ENCODE assay signal across 16 cellular contexts in genomic region chr3:82058809-82059208, GRCh38.
A peak's percentile ranks its signal among the peaks of the same experiment; 100 is the strongest.
DNase-seq lines count a peak whose midpoint lies in the region; ATAC-seq, FAIRE-seq and TF ChIP-seq lines count a peak whose summit lies in the region.
"Had no signal": no experiment of that assay in that cellular context is flagged by ENCODE, and none has a peak within 500 bp of the region (broad histone marks: within the 10 kb centered on the region; RNA-seq: fewer than 3 reads in every experiment).

No MANE protein-coding gene starts in this region.

- H3K4me3 ChIP-seq in mammary epithelial cell (replicated peaks in 1 of 3; ENCODE audit: insufficient read depth in 1 of 3, low read depth in 2 of 3, low read length in 3 of 3) (no peak overlapping the region), LNCaP clone FGC (ENCODE audit: low read depth, low read length) (no peak overlapping the region), astrocyte (ENCODE audit: insufficient read depth, low read depth, low read length) (no peak overlapping the region), gastrocnemius medialis (peak overlapping the region in 1 of 4 donors; percentile 1), PC-9 (no peak overlapping the region)
- H3K4me3 ChIP-seq: BLaER1 had no signal

- H3K27me3 ChIP-seq in mammary epithelial cell (ENCODE audit: insufficient read depth, low read length) (no peaks in the 10 kb centered on the region), astrocyte (ENCODE audit: insufficient read depth, low read length) (no peaks in the 10 kb centered on the region), gastrocnemius medialis (no peaks in the 10 kb centered on the region), PC-9 (ENCODE audit: insufficient read depth, low read depth) (no peaks in the 10 kb centered on the region)
- H3K27me3 ChIP-seq: BLaER1 had no signal

- H3K36me3 ChIP-seq in mammary epithelial cell (ENCODE audit: insufficient read depth, low read length) = no peaks in the 10 kb centered on the region
- no peaks in the 10 kb centered on the region for H3K36me3 ChIP-seq in astrocyte (ENCODE audit: insufficient read depth, low read length)
- H3K36me3 ChIP-seq in gastrocnemius medialis = no peaks in the 10 kb centered on the region
- H3K36me3 ChIP-seq in PC-9 (ENCODE audit: low read depth) = no peaks in the 10 kb centered on the region
- H3K36me3 ChIP-seq: BLaER1 had no signal

- H3K79me2 ChIP-seq in mammary epithelial cell (ENCODE audit: insufficient read depth, low read length) = no peaks in the 10 kb centered on the region
- no peaks in the 10 kb centered on the region for H3K79me2 ChIP-seq in astrocyte (ENCODE audit: insufficient read depth, low read length)
- no peaks in the 10 kb centered on the region for H3K79me2 ChIP-seq in PC-9 (ENCODE audit: low read depth)

- no peaks in the 10 kb centered on the region for H3K27me3 Mint-ChIP-seq in MCF 10A (ENCODE audit: insufficient read depth, unreplicated experiment)
- no peaks in the 10 kb centered on the region for H3K27me3 Mint-ChIP-seq in astrocyte (ENCODE audit: low read depth, unreplicated experiment)
- H3K27me3 Mint-ChIP-seq: CD4-positive, CD25-positive, alpha-beta regulatory T cell had no signal

- in situ Hi-C loops in mammary epithelial cell (cut with MboI; ENCODE audit: low sequenced_read_pairs in 2 of 2) = no loop called here
- in situ Hi-C loops in gastrocnemius medialis (cut with MboI; ENCODE audit: low sequenced_read_pairs in 4 of 4) = no loop called here

- intact Hi-C loops in mammary epithelial cell (cut with micrococcal nuclease) = no loop called here
- intact Hi-C loops in MCF 10A (cut with micrococcal nuclease) = no loop called here
- intact Hi-C loops in gastrocnemius medialis (cut with DNase I; ENCODE audit: low total_unique reads) = no loop called here
- intact Hi-C loops in PC-9 (cut with micrococcal nuclease; ENCODE audit: unreplicated experiment) = no loop called here

- H3K9me3 Mint-ChIP-seq in MCF 10A (ENCODE audit: unreplicated experiment) = no peaks in the 10 kb centered on the region
- H3K9me3 Mint-ChIP-seq in astrocyte (ENCODE audit: unreplicated experiment) = no peaks in the 10 kb centered on the region
- H3K9me3 Mint-ChIP-seq: H9 had no signal

- FAIRE-seq in astrocyte (lab: Jason Lieb, UNC) = no peak
- FAIRE-seq: GM12891 had no signal

- peak overlapping the region; percentile 62 for H2AFZ ChIP-seq in mammary epithelial cell (ENCODE audit: low read depth, low read length)
- peak overlapping the region; percentile 18 for H2AFZ ChIP-seq in astrocyte (ENCODE audit: low read depth, low read length)
- H2AFZ ChIP-seq in PC-9 = no peak overlapping the region

- no peak overlapping the region for H3K27ac Mint-ChIP-seq in MCF 10A (ENCODE audit: low read depth, unreplicated experiment)
- no peak overlapping the region for H3K27ac Mint-ChIP-seq in astrocyte (ENCODE audit: unreplicated experiment)
- H3K27ac Mint-ChIP-seq: CD4-positive, CD25-positive, alpha-beta regulatory T cell; H9 had no signal

- CTCF ChIA-PET in mammary epithelial cell (lab: Charles Lee; ENCODE audit: low non-redundant PET) (no interaction called here), MCF 10A (lab: Yijun Ruan, JAX) (interaction anchor here (0.7 to 1.0 kb wide), 4 partner anchors 57 to 149 kb away, joined by 3 to 4 read pairs (median 3); no protein-coding TSS in a partner anchor), PC-9 (lab: Charles Lee) (no interaction called here)

- dilution Hi-C loops in mammary epithelial cell (cut with HindIII; ENCODE audit: low sequenced_read_pairs) = no loop called here

- H3K4me1 ChIP-seq in mammary epithelial cell (ENCODE audit: insufficient read depth, low read length) (peaks cover 6% of the 10 kb centered on the region), astrocyte (ENCODE audit: insufficient read depth, low read length) (no peaks in the 10 kb centered on the region), gastrocnemius medialis (peaks cover 7 to 24% of the 10 kb centered on the region in 2 donors), PC-9 (replicated peaks; ENCODE audit: insufficient read depth) (no peaks in the 10 kb centered on the region)
- H3K4me1 ChIP-seq: BLaER1 had no signal

- no peak for TF ChIP-seq POLR2A in gastrocnemius medialis (IDR thresholded peaks at IDR 0.05)

- WGBS in mammary epithelial cell (ENCODE audit: low coverage, missing lambda C conversion rate) = 21% methylated on average over 8 of the region's 8 CpGs

- no peak overlapping the region for H3K4me3 Mint-ChIP-seq in MCF 10A (ENCODE audit: unreplicated experiment)
- H3K4me3 Mint-ChIP-seq in astrocyte (ENCODE audit: unreplicated experiment) = no peak overlapping the region
- H3K4me3 Mint-ChIP-seq: CD4-positive, CD25-positive, alpha-beta regulatory T cell; H9 had no signal

- H3K9me3 ChIP-seq in mammary epithelial cell (replicated peaks; ENCODE audit: insufficient read depth, low read length) (no peaks in the 10 kb centered on the region), astrocyte (ENCODE audit: insufficient read depth, low read depth, low read length) (no peaks in the 10 kb centered on the region), gastrocnemius medialis (no peaks in the 10 kb centered on the region), PC-9 (ENCODE audit: insufficient read depth, low read depth) (no peaks in the 10 kb centered on the region)
- H3K9me3 ChIP-seq: BLaER1 had no signal

- H3K36me3 Mint-ChIP-seq in MCF 10A (ENCODE audit: insufficient read depth, unreplicated experiment) (no peaks in the 10 kb centered on the region), astrocyte (ENCODE audit: low read depth, unreplicated experiment) (no peaks in the 10 kb centered on the region)
- H3K36me3 Mint-ChIP-seq: CD4-positive, CD25-positive, alpha-beta regulatory T cell had no signal

- H4K20me1 ChIP-seq in mammary epithelial cell (ENCODE audit: insufficient read depth, low read length) = no peaks in the 10 kb centered on the region
- no peaks in the 10 kb centered on the region for H4K20me1 ChIP-seq in astrocyte (ENCODE audit: insufficient read depth, low read length)
- H4K20me1 ChIP-seq in PC-9 (ENCODE audit: insufficient read depth) = no peaks in the 10 kb centered on the region
- H4K20me1 ChIP-seq: BLaER1 had no signal

- BruUV-seq in mammary epithelial cell (replicated peaks; lab: Mats Ljungman, UMichigan) (no TSS peak), MCF 10A (replicated peaks; lab: Mats Ljungman, UMichigan) (no TSS peak), PC-9 (replicated peaks; lab: Mats Ljungman, UMichigan) (no TSS peak)

- POLR2A ChIA-PET in MCF 10A (lab: Yijun Ruan, JAX) (interaction anchor here (0.6 kb wide), 1 partner anchor 199 kb away, joined by 4 read pairs; no protein-coding TSS in a partner anchor), PC-9 (lab: Charles Lee; ENCODE audit: unreplicated experiment) (no interaction called here)

- TF ChIP-seq CTCF in mammary epithelial cell (conservative IDR thresholded peaks at IDR 0.05 in 1 of 2, IDR thresholded peaks at IDR 0.05 in 1 of 2; ENCODE audit: extremely low read depth in 1 of 2, insufficient read depth in 1 of 2, low read depth in 1 of 2, low read length in 2 of 2) (no peak), MCF 10A (IDR thresholded peaks at IDR 0.05; ENCODE audit: unreplicated experiment) (no peak), LNCaP clone FGC (IDR thresholded peaks at IDR 0.05; ENCODE audit: control insufficient read depth, extremely low read depth, insufficient read depth) (no peak), astrocyte (IDR thresholded peaks at IDR 0.05; ENCODE audit: insufficient read depth, low read depth, low read length) (no peak), gastrocnemius medialis (IDR thresholded peaks at IDR 0.05 in 4 of 5, conservative IDR thresholded peaks at IDR 0.05 in 1 of 5) (no peak), PC-9 (conservative IDR thresholded peaks at IDR 0.05) (no peak)

- H3K9ac ChIP-seq in mammary epithelial cell (ENCODE audit: insufficient read depth, low read length) = no peak overlapping the region
- H3K9ac ChIP-seq in astrocyte (ENCODE audit: low read length) = no peak overlapping the region
- H3K9ac ChIP-seq: BLaER1 had no signal

- H3F3A ChIP-seq in PC-9 (ENCODE audit: insufficient read depth, low read depth) = no peaks in the 10 kb centered on the region

- H3K9me2 ChIP-seq in PC-9 (ENCODE audit: insufficient read depth) = no peaks in the 10 kb centered on the region

- H3K4me1 Mint-ChIP-seq in MCF 10A (ENCODE audit: insufficient read depth, unreplicated experiment) (no peaks in the 10 kb centered on the region), astrocyte (ENCODE audit: low read depth, unreplicated experiment) (peaks cover 10% of the 10 kb centered on the region)
- H3K4me1 Mint-ChIP-seq: CD4-positive, CD25-positive, alpha-beta regulatory T cell; H9 had no signal

- H3K27ac ChIP-seq in mammary epithelial cell (ENCODE audit: insufficient read depth, low read depth, low read length) (no peak overlapping the region), astrocyte (ENCODE audit: low read depth, low read length) (no peak overlapping the region), gastrocnemius medialis (no peak overlapping the region), PC-9 (no peak overlapping the region)
- H3K27ac ChIP-seq: 22Rv1, BLaER1 had no signal

- H3K4me2 ChIP-seq in mammary epithelial cell (ENCODE audit: insufficient read depth, low read depth, low read length) (peak overlapping the region; percentile 35), astrocyte (ENCODE audit: low read length) (no peak overlapping the region), PC-9 (no peak overlapping the region)
- H3K4me2 ChIP-seq: BLaER1 had no signal

- peak; percentile 26 for DNase-seq in mammary epithelial cell
- DNase-seq in MCF 10A (ENCODE audit: unreplicated experiment) = no peak
- peak; percentile 15 for DNase-seq in LNCaP clone FGC (ENCODE audit: low read depth)
- no peak for DNase-seq in astrocyte (ENCODE audit: low read depth)
- no peak for DNase-seq in gastrocnemius medialis
- no peak for DNase-seq in PC-9
- no peak for DNase-seq in NCI-H1105 (lab: John Stamatoyannopoulos, UW)
- DNase-seq: CD4-positive, CD25-positive, alpha-beta regulatory T cell; DMS53; GOT3; H9; IMR-90 had no signal

- peak; percentile 33 to 56 for ATAC-seq in gastrocnemius medialis
- no peak for ATAC-seq in GM19395 (IDR thresholded peaks at IDR 0.05; ENCODE audit: unreplicated experiment)

Comparison
In these comparisons a context has a peak if more than half of its experiments do, and no peak if none do; other contexts are left out.
1. DNase-seq: peak in mammary epithelial cell (single experiment) and LNCaP clone FGC (single experiment); none in MCF 10A (single experiment), astrocyte (single experiment), gastrocnemius medialis (0 of 2), PC-9 (0 of 2) and NCI-H1105 (single experiment).